1 cellular context compared by ENCODE assay signal in the genomic region with DNA sequence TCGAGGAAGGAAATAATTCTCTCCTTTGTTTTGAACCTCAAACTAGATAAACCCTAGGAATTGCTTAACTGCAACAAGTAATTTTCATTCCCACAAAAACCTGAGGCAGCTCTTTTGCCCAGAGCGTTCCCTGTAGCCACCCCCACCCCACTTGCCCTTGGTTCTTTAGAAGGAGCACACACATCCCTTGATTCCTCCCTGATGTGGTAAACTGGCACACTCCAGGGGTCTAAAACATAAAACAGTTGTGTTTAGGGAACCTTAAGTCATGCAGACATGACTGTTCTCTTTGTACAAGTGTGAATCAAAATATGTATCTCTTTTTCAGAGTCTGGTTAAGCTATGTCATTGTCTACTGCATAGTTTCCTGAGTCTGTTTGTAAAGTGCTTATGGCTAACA.
TF ChIP-seq lines count a peak whose summit lies in the region.

No MANE protein-coding gene starts in this region.

TF ChIP-seq in K562, 482 proteins besides CTCF, POLR2A, EP300 and RAD21:
- TF ChIP-seq E2F8 (IDR thresholded peaks at IDR 0.05; ENCODE audit: low read depth, partially characterized antibody) (no peak), POLR2AphosphoS5 (IDR thresholded peaks at IDR 0.05; ENCODE audit: control insufficient read depth, insufficient read depth, low read depth, low read length) (peak; percentile 25; the same call in 1 of the 2 replicates)
- TF ChIP-seq, protein P1, sequence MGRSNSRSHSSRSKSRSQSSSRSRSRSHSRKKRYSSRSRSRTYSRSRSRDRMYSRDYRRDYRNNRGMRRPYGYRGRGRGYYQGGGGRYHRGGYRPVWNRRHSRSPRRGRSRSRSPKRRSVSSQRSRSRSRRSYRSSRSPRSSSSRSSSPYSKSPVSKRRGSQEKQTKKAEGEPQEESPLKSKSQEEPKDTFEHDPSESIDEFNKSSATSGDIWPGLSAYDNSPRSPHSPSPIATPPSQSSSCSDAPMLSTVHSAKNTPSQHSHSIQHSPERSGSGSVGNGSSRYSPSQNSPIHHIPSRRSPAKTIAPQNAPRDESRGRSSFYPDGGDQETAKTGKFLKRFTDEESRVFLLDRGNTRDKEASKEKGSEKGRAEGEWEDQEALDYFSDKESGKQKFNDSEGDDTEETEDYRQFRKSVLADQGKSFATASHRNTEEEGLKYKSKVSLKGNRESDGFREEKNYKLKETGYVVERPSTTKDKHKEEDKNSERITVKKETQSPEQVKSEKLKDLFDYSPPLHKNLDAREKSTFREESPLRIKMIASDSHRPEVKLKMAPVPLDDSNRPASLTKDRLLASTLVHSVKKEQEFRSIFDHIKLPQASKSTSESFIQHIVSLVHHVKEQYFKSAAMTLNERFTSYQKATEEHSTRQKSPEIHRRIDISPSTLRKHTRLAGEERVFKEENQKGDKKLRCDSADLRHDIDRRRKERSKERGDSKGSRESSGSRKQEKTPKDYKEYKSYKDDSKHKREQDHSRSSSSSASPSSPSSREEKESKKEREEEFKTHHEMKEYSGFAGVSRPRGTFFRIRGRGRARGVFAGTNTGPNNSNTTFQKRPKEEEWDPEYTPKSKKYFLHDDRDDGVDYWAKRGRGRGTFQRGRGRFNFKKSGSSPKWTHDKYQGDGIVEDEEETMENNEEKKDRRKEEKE (IDR thresholded peaks at IDR 0.05; ENCODE audit: borderline replicate concordance in 1 of 2, control insufficient read depth in 1 of 2, low read depth in 2 of 2, low read length in 1 of 2) = no peak
